ENCODE assay signal across 9 cellular contexts in genomic region chr22:50169181-50169759, GRCh38. TPM values are rescaled to one million over a fixed set of nuclear protein-coding genes. Genes with fewer than 3 reads are reported as not detected.
A peak's percentile ranks its signal among the peaks of the same experiment; 100 is the strongest.
DNase-seq lines count a peak whose midpoint lies in the region; ATAC-seq and TF ChIP-seq lines count a peak whose summit lies in the region.
"Had no signal": no experiment of that assay in that cellular context is flagged by ENCODE, and none has a peak within 500 bp of the region (broad histone marks: within the 10 kb centered on the region; RNA-seq: fewer than 3 reads in every experiment).

No MANE protein-coding gene starts in this region.

- intact Hi-C loops in activated CD4-positive, alpha-beta T cell treated with anti-CD3 and anti-CD28 coated beads, Interleukin-2, amount 10 ng/mL, durations not matched to agents 24 days and 14 days (cut with micrococcal nuclease): no loop called here
- intact Hi-C loops in activated CD4-positive, alpha-beta memory T cell treated with anti-CD3 and anti-CD28 coated beads for 36 hours (cut with micrococcal nuclease): no loop called here
- intact Hi-C loops in stomach (cut with DNase I; ENCODE audit: low total_unique reads): no loop called here

- H3K9me3 ChIP-seq in stomach: no peaks in the 10 kb centered on the region

- no peak for ATAC-seq in HG02759 (IDR thresholded peaks at IDR 0.05; ENCODE audit: unreplicated experiment)

- H3K4me1 ChIP-seq in stomach: peaks cover 13 to 20% (median 18%) of the 10 kb centered on the region in 4 donors

- H3K36me3 ChIP-seq in stomach: no peaks in the 10 kb centered on the region

- H3K36me3 Mint-ChIP-seq in activated CD4-positive, alpha-beta T cell treated with anti-CD3 and anti-CD28 coated beads, Interleukin-2, amount 10 ng/mL, durations not matched to agents 24 days and 14 days (ENCODE audit: low read depth): no peaks in the 10 kb centered on the region
- H3K36me3 Mint-ChIP-seq in activated CD4-positive, alpha-beta memory T cell treated with anti-CD3 and anti-CD28 coated beads for 36 hours: no peaks in the 10 kb centered on the region
- H3K36me3 Mint-ChIP-seq in immature natural killer cell: no peaks in the 10 kb centered on the region

- H3K4me3 ChIP-seq in stomach: peak overlapping the region; percentile 54 to 64 (median 56)

- WGBS in stomach, 5 donors: 4 to 12% (median 8%) methylated on average over 30 to 36 of the region's 36 CpGs

- H3K9me3 Mint-ChIP-seq in activated CD4-positive, alpha-beta T cell treated with anti-CD3 and anti-CD28 coated beads, Interleukin-2, amount 10 ng/mL, durations not matched to agents 24 days and 14 days: no peaks in the 10 kb centered on the region
- no peaks in the 10 kb centered on the region for H3K9me3 Mint-ChIP-seq in activated CD4-positive, alpha-beta memory T cell treated with anti-CD3 and anti-CD28 coated beads for 36 hours
- no peaks in the 10 kb centered on the region for H3K9me3 Mint-ChIP-seq in immature natural killer cell

- DNase-seq in activated CD4-positive, alpha-beta T cell treated with anti-CD3 and anti-CD28 coated beads, Interleukin-2, amount 10 ng/mL, durations not matched to agents 24 days and 14 days: no peak
- no peak for DNase-seq in activated CD4-positive, alpha-beta T cell treated with anti-CD3 and anti-CD28 coated beads for 1 hour
- DNase-seq in activated CD4-positive, alpha-beta memory T cell treated with anti-CD3 and anti-CD28 coated beads for 36 hours: no peak
- DNase-seq in immature natural killer cell (no peak), stomach (no peak), C1 segment of cervical spinal cord (lab: John Stamatoyannopoulos, UW) (no peak), NOMO-1 treated with DMSO at 0.1 percent for 48 hours (lab: John Stamatoyannopoulos, UW; ENCODE audit: unreplicated experiment) (no peak)
- DNase-seq: NCI-H1048 had no signal

- peaks cover 36% of the 10 kb centered on the region for H3K27me3 Mint-ChIP-seq in activated CD4-positive, alpha-beta T cell treated with anti-CD3 and anti-CD28 coated beads, Interleukin-2, amount 10 ng/mL, durations not matched to agents 24 days and 14 days
- peaks cover 29% of the 10 kb centered on the region for H3K27me3 Mint-ChIP-seq in activated CD4-positive, alpha-beta memory T cell treated with anti-CD3 and anti-CD28 coated beads for 36 hours
- peaks cover 10 to 23% (median 16%) of the 10 kb centered on the region in 3 donors for H3K27me3 Mint-ChIP-seq in immature natural killer cell (ENCODE audit: low read depth in 3 of 3)

- peaks cover 6% of the 10 kb centered on the region for H3K4me1 Mint-ChIP-seq in activated CD4-positive, alpha-beta T cell treated with anti-CD3 and anti-CD28 coated beads, Interleukin-2, amount 10 ng/mL, durations not matched to agents 24 days and 14 days
- peaks cover 9% of the 10 kb centered on the region for H3K4me1 Mint-ChIP-seq in activated CD4-positive, alpha-beta memory T cell treated with anti-CD3 and anti-CD28 coated beads for 36 hours (ENCODE audit: low read depth)
- H3K4me1 Mint-ChIP-seq in immature natural killer cell: peaks cover 0 to 5% of the 10 kb centered on the region in 2 donors

- CTCF ChIA-PET in activated CD4-positive, alpha-beta memory T cell treated with anti-CD3 and anti-CD28 coated beads for 36 hours (lab: Charles Lee): no interaction called here

- TF ChIP-seq EP300 in stomach (IDR thresholded peaks at IDR 0.05): no peak

- TF ChIP-seq CTCF in stomach (IDR thresholded peaks at IDR 0.05): no peak

- H3K4me3 Mint-ChIP-seq in activated CD4-positive, alpha-beta T cell treated with anti-CD3 and anti-CD28 coated beads, Interleukin-2, amount 10 ng/mL, durations not matched to agents 24 days and 14 days: peak overlapping the region; percentile 77
- peak overlapping the region; percentile 56 for H3K4me3 Mint-ChIP-seq in activated CD4-positive, alpha-beta memory T cell treated with anti-CD3 and anti-CD28 coated beads for 36 hours
- H3K4me3 Mint-ChIP-seq in immature natural killer cell: peak overlapping the region; percentile 38 to 71 (median 64)

- POLR2A ChIA-PET in activated CD4-positive, alpha-beta memory T cell treated with anti-CD3 and anti-CD28 coated beads for 36 hours (lab: Charles Lee): no interaction called here

- H3K27me3 ChIP-seq in stomach: peaks cover 10 to 73% (median 28%) of the 10 kb centered on the region in 3 donors

- peak overlapping the region in 1 of 5 donors; percentile 18 for H3K27ac ChIP-seq in stomach

- TF ChIP-seq POLR2A in stomach (IDR thresholded peaks at IDR 0.05): no peak

- peak overlapping the region; percentile 73 for H3K27ac Mint-ChIP-seq in activated CD4-positive, alpha-beta T cell treated with anti-CD3 and anti-CD28 coated beads, Interleukin-2, amount 10 ng/mL, durations not matched to agents 24 days and 14 days
- no peak overlapping the region for H3K27ac Mint-ChIP-seq in activated CD4-positive, alpha-beta memory T cell treated with anti-CD3 and anti-CD28 coated beads for 36 hours
- H3K27ac Mint-ChIP-seq in immature natural killer cell: no peak overlapping the region

RNA-seq across cellular contexts. Expression of gene PANX2, which starts 1.3 kb away (rescaled TPM):
- total RNA-seq in activated CD4-positive, alpha-beta T cell treated with anti-CD3 and anti-CD28 coated beads, Interleukin-2, amount 10 ng/mL, durations not matched to agents 24 days and 14 days: 1.4 and 1.6 TPM in 2 replicates
- total RNA-seq in activated CD4-positive, alpha-beta memory T cell treated with anti-CD3 and anti-CD28 coated beads for 36 hours: 1 to 10 TPM; 3.3 to 3.5 TPM
- polyA plus RNA-seq in immature natural killer cell (under 1 TPM in 1 of 3 donors, not detected in 2; 0.07 TPM), stomach (1 to 10 TPM in 1 of 3 donors, under 1 TPM in 1, not detected in 1; 0.25 to 1.1 TPM)
- 1 to 10 TPM in 2 of 5 donors, under 1 TPM in 1, not detected in 2; 0.29 to 1.8 (median 1.6) TPM for total RNA-seq in stomach

RNA-seq across cellular contexts. Expression of gene TRABD, which starts 16.4 kb away (rescaled TPM):
- total RNA-seq in activated CD4-positive, alpha-beta T cell treated with anti-CD3 and anti-CD28 coated beads, Interleukin-2, amount 10 ng/mL, durations not matched to agents 24 days and 14 days: 94.4 and 97.4 TPM in 2 replicates
- 10 to 100 TPM; 88.6 to 89.2 TPM for total RNA-seq in activated CD4-positive, alpha-beta memory T cell treated with anti-CD3 and anti-CD28 coated beads for 36 hours
- polyA plus RNA-seq in immature natural killer cell: 10 to 100 TPM; 33.2 to 63.5 (median 35.3) TPM
- total RNA-seq in stomach: 100 to 1,000 TPM in 2 of 5 donors, 10 to 100 TPM in 3; 13.2 to 245 (median 56.7) TPM
- polyA plus RNA-seq in stomach: 10 to 100 TPM; 41.4 to 46.4 (median 45.5) TPM

RNA-seq across cellular contexts. Expression of gene SELENOO, which starts 31.5 kb away (rescaled TPM):
- total RNA-seq in activated CD4-positive, alpha-beta T cell treated with anti-CD3 and anti-CD28 coated beads, Interleukin-2, amount 10 ng/mL, durations not matched to agents 24 days and 14 days: 24.0 and 25.2 TPM in 2 replicates
- total RNA-seq in activated CD4-positive, alpha-beta memory T cell treated with anti-CD3 and anti-CD28 coated beads for 36 hours: 10 to 100 TPM; 18.8 to 19.7 TPM
- 1 to 10 TPM; 2.6 to 5.7 (median 3.6) TPM for polyA plus RNA-seq in immature natural killer cell
- 100 to 1,000 TPM in 1 of 5 donors, 10 to 100 TPM in 4; 10.1 to 185 (median 57.2) TPM for total RNA-seq in stomach
- 10 to 100 TPM; 30.9 to 37.5 (median 33.1) TPM for polyA plus RNA-seq in stomach
